ENCODE assay signal across 1 cellular context in the genomic region with DNA sequence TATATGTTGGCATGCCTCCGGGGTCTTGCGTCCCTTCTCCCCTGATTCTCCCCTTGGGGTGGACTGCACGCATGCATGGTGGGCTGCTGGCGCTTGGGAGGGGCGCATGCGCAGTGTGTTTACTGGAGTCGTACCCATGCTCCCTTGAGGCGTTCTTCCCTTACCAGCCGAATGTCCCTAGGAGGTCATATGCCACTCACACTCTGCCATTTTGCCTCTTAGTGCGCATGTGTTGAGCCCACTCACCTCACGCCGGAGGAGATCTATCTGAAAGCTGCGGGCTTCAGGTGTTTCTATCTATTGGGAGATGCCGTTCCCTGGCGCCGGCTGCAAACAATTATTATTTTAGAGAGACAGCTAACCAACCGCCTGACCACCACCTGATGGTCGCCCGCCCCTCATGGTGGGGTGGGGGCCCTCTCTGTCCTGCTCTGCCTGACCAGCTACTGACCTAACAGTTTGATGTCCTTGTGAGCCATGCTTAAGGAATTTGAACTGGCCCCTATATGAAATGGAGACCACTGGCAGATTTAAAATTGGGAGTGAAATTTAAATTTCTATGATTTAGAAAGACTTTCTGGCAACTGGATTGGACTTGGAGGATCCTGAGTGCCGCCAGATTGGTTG.
TF ChIP-seq lines count a peak whose summit lies in the region.

No MANE protein-coding gene starts in this region.

TF ChIP-seq in WTC11, 78 proteins besides CTCF, POLR2A, EP300 and RAD21 (continued from another document):
- TF ChIP-seq ZBTB43 (CRISPR knock-in tag; IDR thresholded peaks at IDR 0.05): no peak
- no peak for TF ChIP-seq CDX4 (CRISPR knock-in tag; IDR thresholded peaks at IDR 0.05; ENCODE audit: borderline replicate concordance)
- no peak for TF ChIP-seq ETV6 (CRISPR knock-in tag; IDR thresholded peaks at IDR 0.05)
- TF ChIP-seq, protein P1, sequence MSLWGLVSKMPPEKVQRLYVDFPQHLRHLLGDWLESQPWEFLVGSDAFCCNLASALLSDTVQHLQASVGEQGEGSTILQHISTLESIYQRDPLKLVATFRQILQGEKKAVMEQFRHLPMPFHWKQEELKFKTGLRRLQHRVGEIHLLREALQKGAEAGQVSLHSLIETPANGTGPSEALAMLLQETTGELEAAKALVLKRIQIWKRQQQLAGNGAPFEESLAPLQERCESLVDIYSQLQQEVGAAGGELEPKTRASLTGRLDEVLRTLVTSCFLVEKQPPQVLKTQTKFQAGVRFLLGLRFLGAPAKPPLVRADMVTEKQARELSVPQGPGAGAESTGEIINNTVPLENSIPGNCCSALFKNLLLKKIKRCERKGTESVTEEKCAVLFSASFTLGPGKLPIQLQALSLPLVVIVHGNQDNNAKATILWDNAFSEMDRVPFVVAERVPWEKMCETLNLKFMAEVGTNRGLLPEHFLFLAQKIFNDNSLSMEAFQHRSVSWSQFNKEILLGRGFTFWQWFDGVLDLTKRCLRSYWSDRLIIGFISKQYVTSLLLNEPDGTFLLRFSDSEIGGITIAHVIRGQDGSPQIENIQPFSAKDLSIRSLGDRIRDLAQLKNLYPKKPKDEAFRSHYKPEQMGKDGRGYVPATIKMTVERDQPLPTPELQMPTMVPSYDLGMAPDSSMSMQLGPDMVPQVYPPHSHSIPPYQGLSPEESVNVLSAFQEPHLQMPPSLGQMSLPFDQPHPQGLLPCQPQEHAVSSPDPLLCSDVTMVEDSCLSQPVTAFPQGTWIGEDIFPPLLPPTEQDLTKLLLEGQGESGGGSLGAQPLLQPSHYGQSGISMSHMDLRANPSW (CRISPR knock-in tag; conservative IDR thresholded peaks at IDR 0.05; ENCODE audit: low read depth): no peak
- TF ChIP-seq PREB (CRISPR knock-in tag; IDR thresholded peaks at IDR 0.05; ENCODE audit: borderline replicate concordance): no peak
- no peak for TF ChIP-seq SOX15 (CRISPR knock-in tag; IDR thresholded peaks at IDR 0.05)
- TF ChIP-seq TP53 (CRISPR knock-in tag; IDR thresholded peaks at IDR 0.05): no peak
- TF ChIP-seq NFYB (CRISPR knock-in tag; conservative IDR thresholded peaks at IDR 0.05; ENCODE audit: low read depth): no peak
- TF ChIP-seq ESRRA (CRISPR knock-in tag; IDR thresholded peaks at IDR 0.05; ENCODE audit: borderline replicate concordance): no peak
- TF ChIP-seq RELA (CRISPR knock-in tag; IDR thresholded peaks at IDR 0.05; ENCODE audit: borderline replicate concordance): no peak
- TF ChIP-seq KAT7 (CRISPR knock-in tag; IDR thresholded peaks at IDR 0.05; ENCODE audit: borderline replicate concordance): no peak
- no peak for TF ChIP-seq NFE2L1 (CRISPR knock-in tag; IDR thresholded peaks at IDR 0.05)
